ENCODE assay signal across 1 cellular context in the genomic region with DNA sequence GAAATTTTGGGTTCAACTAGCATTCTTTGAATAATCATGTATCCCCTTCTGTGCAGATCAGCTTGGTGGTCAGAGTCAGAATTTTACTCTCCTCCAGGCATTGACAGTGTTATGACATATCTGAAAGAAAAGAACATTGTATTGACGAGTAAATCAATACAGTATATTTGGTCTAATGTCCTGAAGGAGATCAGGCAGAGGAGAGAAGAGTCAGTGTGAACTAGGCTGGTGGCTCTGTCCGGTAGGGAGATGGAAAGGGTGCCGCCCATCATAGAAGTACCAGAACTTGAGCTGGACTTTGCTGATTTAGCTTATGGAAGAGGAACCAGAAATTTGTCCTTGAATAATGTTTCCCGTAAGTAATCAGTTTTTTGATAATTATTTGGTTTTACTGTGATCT.
TF ChIP-seq lines count a peak whose summit lies in the region.

A gene (plus strand): TSS at position 301 of the 400 bp plus-strand sequence. CDS start 555 bp downstream, outside the sequence.

TF ChIP-seq in H1, 55 proteins besides CTCF, POLR2A, EP300 and RAD21:
- TF ChIP-seq SIRT6 (IDR thresholded peaks at IDR 0.05; ENCODE audit: low read length): no peak
- TF ChIP-seq SP2 (IDR thresholded peaks at IDR 0.05; ENCODE audit: low read length): no peak
- no peak for TF ChIP-seq BRCA1 (IDR thresholded peaks at IDR 0.05; ENCODE audit: low read depth, low read length)
- TF ChIP-seq SIX5 (IDR thresholded peaks at IDR 0.05; ENCODE audit: low read depth, low read length): no peak
- no peak for TF ChIP-seq EZH2 (IDR thresholded peaks at IDR 0.05; ENCODE audit: low read depth, low read length, severe bottlenecking)
- no peak for TF ChIP-seq KDM1A (IDR thresholded peaks at IDR 0.05; ENCODE audit: borderline replicate concordance, low read length)
- TF ChIP-seq JUN (IDR thresholded peaks at IDR 0.05; ENCODE audit: low read depth, low read length): no peak
- no peak for TF ChIP-seq NRF1 (IDR thresholded peaks at IDR 0.05; ENCODE audit: low read depth, low read length)
- no peak for TF ChIP-seq SP4 (IDR thresholded peaks at IDR 0.05; ENCODE audit: low read length)
- TF ChIP-seq POU5F1 (IDR thresholded peaks at IDR 0.05; ENCODE audit: low read depth, low read length): no peak
- TF ChIP-seq KDM5A (IDR thresholded peaks at IDR 0.05; ENCODE audit: low read length): no peak
